Comparison of ENCODE assay signal across 1 cellular context in the genomic region with DNA sequence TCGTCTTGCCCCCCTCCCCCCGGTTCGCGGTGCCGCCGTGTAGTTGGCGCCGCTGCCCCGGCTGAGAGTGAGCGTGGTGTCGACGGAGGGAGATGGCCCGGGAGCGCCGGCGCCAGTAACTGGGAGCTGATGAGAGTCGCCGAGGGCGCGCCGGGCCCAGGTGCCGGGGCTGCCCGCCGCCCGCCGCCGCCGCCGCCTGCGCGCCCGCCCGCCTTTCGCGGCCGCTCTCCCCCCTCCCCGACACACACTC.
TF ChIP-seq lines count a peak whose summit lies in the region.

No MANE protein-coding gene starts in this region.

TF ChIP-seq in K562, 482 proteins besides CTCF, POLR2A, EP300 and RAD21 (continued from another document and continues in another):
- 0 out of 2 replicates have a peak, but pooled peaks have one; percentile 24 for TF ChIP-seq E2F4 (CRISPR knock-in tag; IDR thresholded peaks at IDR 0.05; ENCODE audit: low read depth)
- TF ChIP-seq MYBL2 (IDR thresholded peaks at IDR 0.05; ENCODE audit: low read depth): no peak
- no peak for TF ChIP-seq MYBL2 (CRISPR knock-in tag; IDR thresholded peaks at IDR 0.05; ENCODE audit: borderline replicate concordance)
- TF ChIP-seq SREBF1 (IDR thresholded peaks at IDR 0.05; ENCODE audit: borderline replicate concordance, low read depth, low read length): no peak
- TF ChIP-seq LCOR (CRISPR knock-in tag; IDR thresholded peaks at IDR 0.05): no peak
- no peak for TF ChIP-seq ZNF57 (CRISPR knock-in tag; IDR thresholded peaks at IDR 0.05)
- TF ChIP-seq CHD1 (IDR thresholded peaks at IDR 0.05; ENCODE audit: low read length): peak; percentile 47
- TF ChIP-seq KHSRP (IDR thresholded peaks at IDR 0.05): no peak
- TF ChIP-seq, protein P1, sequence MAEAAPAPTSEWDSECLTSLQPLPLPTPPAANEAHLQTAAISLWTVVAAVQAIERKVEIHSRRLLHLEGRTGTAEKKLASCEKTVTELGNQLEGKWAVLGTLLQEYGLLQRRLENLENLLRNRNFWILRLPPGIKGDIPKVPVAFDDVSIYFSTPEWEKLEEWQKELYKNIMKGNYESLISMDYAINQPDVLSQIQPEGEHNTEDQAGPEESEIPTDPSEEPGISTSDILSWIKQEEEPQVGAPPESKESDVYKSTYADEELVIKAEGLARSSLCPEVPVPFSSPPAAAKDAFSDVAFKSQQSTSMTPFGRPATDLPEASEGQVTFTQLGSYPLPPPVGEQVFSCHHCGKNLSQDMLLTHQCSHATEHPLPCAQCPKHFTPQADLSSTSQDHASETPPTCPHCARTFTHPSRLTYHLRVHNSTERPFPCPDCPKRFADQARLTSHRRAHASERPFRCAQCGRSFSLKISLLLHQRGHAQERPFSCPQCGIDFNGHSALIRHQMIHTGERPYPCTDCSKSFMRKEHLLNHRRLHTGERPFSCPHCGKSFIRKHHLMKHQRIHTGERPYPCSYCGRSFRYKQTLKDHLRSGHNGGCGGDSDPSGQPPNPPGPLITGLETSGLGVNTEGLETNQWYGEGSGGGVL (CRISPR knock-in tag; IDR thresholded peaks at IDR 0.05): no peak
- TF ChIP-seq, protein P2, sequence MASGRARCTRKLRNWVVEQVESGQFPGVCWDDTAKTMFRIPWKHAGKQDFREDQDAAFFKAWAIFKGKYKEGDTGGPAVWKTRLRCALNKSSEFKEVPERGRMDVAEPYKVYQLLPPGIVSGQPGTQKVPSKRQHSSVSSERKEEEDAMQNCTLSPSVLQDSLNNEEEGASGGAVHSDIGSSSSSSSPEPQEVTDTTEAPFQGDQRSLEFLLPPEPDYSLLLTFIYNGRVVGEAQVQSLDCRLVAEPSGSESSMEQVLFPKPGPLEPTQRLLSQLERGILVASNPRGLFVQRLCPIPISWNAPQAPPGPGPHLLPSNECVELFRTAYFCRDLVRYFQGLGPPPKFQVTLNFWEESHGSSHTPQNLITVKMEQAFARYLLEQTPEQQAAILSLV (tag; IDR thresholded peaks at IDR 0.05): no peak
- no peak for TF ChIP-seq JUND (IDR thresholded peaks at IDR 0.05; ENCODE audit: borderline replicate concordance, low read depth, low read length)
- no peak for TF ChIP-seq JUND (tag; IDR thresholded peaks at IDR 0.05; ENCODE audit: borderline replicate concordance, low read depth, low read length)
- TF ChIP-seq CCNT2 (IDR thresholded peaks at IDR 0.05; ENCODE audit: borderline replicate concordance, extremely low read depth, insufficient read length, low read depth, low read length): peak; percentile 14
- TF ChIP-seq TSHZ1 (CRISPR knock-in tag; IDR thresholded peaks at IDR 0.05): no peak
- TF ChIP-seq ZNF316 (IDR thresholded peaks at IDR 0.05): no peak
- TF ChIP-seq CBX2 (IDR thresholded peaks at IDR 0.05; ENCODE audit: insufficient read depth, low read length, poor library complexity, severe bottlenecking): no peak
- no peak for TF ChIP-seq ZNF280A (IDR thresholded peaks at IDR 0.05; ENCODE audit: low read depth, partially characterized antibody)
- TF ChIP-seq U2AF1 (optimal IDR thresholded peaks at IDR 0.05; ENCODE audit: low read depth, low read length): peak; percentile 8
- no peak for TF ChIP-seq RREB1 (CRISPR knock-in tag; IDR thresholded peaks at IDR 0.05)
- no peak for TF ChIP-seq PCBP1 (IDR thresholded peaks at IDR 0.05; ENCODE audit: low read depth, low read length, poor library complexity, severe bottlenecking)
- no peak for TF ChIP-seq ZBTB1 (CRISPR knock-in tag; IDR thresholded peaks at IDR 0.05; ENCODE audit: borderline replicate concordance, low read depth)
- no peak for TF ChIP-seq JUNB (CRISPR knock-in tag; conservative IDR thresholded peaks at IDR 0.05)
- TF ChIP-seq, protein P3, sequence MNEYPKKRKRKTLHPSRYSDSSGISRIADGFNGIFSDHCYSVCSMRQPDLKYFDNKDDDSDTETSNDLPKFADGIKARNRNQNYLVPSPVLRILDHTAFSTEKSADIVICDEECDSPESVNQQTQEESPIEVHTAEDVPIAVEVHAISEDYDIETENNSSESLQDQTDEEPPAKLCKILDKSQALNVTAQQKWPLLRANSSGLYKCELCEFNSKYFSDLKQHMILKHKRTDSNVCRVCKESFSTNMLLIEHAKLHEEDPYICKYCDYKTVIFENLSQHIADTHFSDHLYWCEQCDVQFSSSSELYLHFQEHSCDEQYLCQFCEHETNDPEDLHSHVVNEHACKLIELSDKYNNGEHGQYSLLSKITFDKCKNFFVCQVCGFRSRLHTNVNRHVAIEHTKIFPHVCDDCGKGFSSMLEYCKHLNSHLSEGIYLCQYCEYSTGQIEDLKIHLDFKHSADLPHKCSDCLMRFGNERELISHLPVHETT (CRISPR knock-in tag; conservative IDR thresholded peaks at IDR 0.05 in 1 of 2, IDR thresholded peaks at IDR 0.05 in 1 of 2): peak in 1 of 2 experiments; percentile 13; a peak in 1 of 4 replicates
- no peak for TF ChIP-seq TRIM28 (IDR thresholded peaks at IDR 0.05)
- TF ChIP-seq FOXJ3 (CRISPR knock-in tag; IDR thresholded peaks at IDR 0.05): no peak
- TF ChIP-seq KDM2B (CRISPR knock-in tag; IDR thresholded peaks at IDR 0.05): no peak
- no peak for TF ChIP-seq BRF1 (IDR thresholded peaks at IDR 0.05; ENCODE audit: borderline replicate concordance, extremely low read depth, insufficient read length)
- TF ChIP-seq DPF2 (IDR thresholded peaks at IDR 0.05): no peak
- TF ChIP-seq KAT7 (CRISPR knock-in tag; IDR thresholded peaks at IDR 0.05; ENCODE audit: borderline replicate concordance): no peak
- TF ChIP-seq, protein P4, sequence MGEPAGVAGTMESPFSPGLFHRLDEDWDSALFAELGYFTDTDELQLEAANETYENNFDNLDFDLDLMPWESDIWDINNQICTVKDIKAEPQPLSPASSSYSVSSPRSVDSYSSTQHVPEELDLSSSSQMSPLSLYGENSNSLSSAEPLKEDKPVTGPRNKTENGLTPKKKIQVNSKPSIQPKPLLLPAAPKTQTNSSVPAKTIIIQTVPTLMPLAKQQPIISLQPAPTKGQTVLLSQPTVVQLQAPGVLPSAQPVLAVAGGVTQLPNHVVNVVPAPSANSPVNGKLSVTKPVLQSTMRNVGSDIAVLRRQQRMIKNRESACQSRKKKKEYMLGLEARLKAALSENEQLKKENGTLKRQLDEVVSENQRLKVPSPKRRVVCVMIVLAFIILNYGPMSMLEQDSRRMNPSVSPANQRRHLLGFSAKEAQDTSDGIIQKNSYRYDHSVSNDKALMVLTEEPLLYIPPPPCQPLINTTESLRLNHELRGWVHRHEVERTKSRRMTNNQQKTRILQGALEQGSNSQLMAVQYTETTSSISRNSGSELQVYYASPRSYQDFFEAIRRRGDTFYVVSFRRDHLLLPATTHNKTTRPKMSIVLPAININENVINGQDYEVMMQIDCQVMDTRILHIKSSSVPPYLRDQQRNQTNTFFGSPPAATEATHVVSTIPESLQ (CRISPR knock-in tag; IDR thresholded peaks at IDR 0.05): no peak
- no peak for TF ChIP-seq HMG20A (CRISPR knock-in tag; conservative IDR thresholded peaks at IDR 0.05)
- TF ChIP-seq MECOM (CRISPR knock-in tag; IDR thresholded peaks at IDR 0.05): no peak
- TF ChIP-seq FIP1L1 (IDR thresholded peaks at IDR 0.05; ENCODE audit: low read depth, low read length, poor library complexity, severe bottlenecking): no peak
- TF ChIP-seq MYC (IDR thresholded peaks at IDR 0.05; ENCODE audit: low read depth, low read length): no peak
- TF ChIP-seq MYC (CRISPR knock-in tag; IDR thresholded peaks at IDR 0.05; ENCODE audit: borderline replicate concordance, low read depth): no peak
- TF ChIP-seq, protein P5, sequence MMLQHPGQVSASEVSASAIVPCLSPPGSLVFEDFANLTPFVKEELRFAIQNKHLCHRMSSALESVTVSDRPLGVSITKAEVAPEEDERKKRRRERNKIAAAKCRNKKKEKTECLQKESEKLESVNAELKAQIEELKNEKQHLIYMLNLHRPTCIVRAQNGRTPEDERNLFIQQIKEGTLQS (IDR thresholded peaks at IDR 0.05): no peak
- TF ChIP-seq, protein P5 (CRISPR knock-in tag; conservative IDR thresholded peaks at IDR 0.05): no peak
